ENCODE assay signal across 1 cellular context in the genomic region with DNA sequence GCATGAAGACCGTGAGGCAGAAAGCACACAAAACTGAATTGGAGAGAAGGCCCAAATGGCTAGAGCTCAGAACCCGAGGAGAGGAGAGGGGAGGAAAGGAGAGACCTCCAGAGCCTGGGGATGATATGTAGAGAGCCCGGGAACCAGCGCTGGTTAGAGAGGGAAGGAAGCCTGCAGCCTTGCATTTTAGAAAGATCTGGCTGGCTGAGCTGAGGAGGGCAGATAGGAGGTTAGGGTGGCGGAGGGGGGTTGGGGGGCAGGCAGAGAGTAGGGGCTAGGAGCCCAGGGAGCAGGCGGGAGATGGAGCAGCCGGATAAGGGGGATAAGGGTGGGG.
TF ChIP-seq lines count a peak whose summit lies in the region.

No MANE protein-coding gene starts in this region.

TF ChIP-seq in IMR-90, 13 proteins besides CTCF, POLR2A, EP300 and RAD21 (continued from another document):
- TF ChIP-seq NFE2L2 (IDR thresholded peaks at IDR 0.05; ENCODE audit: low read depth, low read length) (no peak), MAFK (IDR thresholded peaks at IDR 0.05; ENCODE audit: low read depth, low read length) (no peak), RFX5 (IDR thresholded peaks at IDR 0.05; ENCODE audit: low read depth, low read length) (no peak), RCOR1 (IDR thresholded peaks at IDR 0.05; ENCODE audit: insufficient replicate concordance, low read length) (no peak), CEBPB (IDR thresholded peaks at IDR 0.05; ENCODE audit: low read depth, low read length) (no peak), CHD1 (IDR thresholded peaks at IDR 0.05; ENCODE audit: low read depth, low read length) (no peak)
